In the genomic region with DNA sequence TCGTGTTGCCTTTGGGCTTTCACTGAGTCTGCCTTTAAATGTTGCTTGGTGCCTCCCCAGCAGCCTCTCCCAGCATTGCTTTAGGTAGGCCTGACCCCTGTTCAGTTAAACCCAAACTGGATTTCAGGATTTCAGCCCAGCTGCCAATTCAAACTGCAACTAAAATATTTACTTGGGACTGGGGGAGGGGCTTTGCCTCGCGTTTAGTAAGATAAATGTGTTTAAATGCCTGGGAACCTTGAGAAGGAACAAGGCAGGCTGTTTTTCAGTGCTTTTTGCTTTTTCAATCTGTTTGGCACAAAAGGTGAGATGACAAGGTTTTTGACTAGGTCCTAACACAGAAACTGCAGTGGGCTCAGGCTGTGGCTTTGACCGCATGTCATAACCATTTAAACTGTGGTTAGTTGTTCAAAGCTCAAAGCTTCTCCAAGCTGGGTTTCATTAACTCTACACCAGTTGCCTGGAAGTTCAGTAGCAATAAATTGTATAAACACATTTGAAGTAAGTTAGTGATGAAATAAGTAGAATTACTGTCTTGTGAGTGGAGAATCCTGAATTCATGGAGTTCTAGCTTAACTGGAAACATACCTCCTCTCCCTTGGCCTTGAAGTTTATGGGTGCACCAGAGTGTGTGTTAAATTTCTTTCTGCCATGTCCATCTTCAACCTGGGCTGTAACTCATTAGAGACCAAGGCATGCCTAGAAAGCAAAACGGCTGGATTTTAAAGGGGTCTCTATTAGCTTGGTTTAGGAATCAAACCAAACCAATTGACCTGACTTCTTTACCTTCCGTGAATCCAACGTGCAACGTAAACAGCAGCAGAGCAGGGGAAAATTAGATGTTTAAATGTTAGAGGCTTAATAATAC, we compare ENCODE assay signal across 1 cellular context.
TF ChIP-seq lines count a peak whose summit lies in the region.

No MANE protein-coding gene starts in this region.

TF ChIP-seq in PFSK-1, 5 proteins besides CTCF, POLR2A, EP300 and RAD21:
- TF ChIP-seq, protein P1, sequence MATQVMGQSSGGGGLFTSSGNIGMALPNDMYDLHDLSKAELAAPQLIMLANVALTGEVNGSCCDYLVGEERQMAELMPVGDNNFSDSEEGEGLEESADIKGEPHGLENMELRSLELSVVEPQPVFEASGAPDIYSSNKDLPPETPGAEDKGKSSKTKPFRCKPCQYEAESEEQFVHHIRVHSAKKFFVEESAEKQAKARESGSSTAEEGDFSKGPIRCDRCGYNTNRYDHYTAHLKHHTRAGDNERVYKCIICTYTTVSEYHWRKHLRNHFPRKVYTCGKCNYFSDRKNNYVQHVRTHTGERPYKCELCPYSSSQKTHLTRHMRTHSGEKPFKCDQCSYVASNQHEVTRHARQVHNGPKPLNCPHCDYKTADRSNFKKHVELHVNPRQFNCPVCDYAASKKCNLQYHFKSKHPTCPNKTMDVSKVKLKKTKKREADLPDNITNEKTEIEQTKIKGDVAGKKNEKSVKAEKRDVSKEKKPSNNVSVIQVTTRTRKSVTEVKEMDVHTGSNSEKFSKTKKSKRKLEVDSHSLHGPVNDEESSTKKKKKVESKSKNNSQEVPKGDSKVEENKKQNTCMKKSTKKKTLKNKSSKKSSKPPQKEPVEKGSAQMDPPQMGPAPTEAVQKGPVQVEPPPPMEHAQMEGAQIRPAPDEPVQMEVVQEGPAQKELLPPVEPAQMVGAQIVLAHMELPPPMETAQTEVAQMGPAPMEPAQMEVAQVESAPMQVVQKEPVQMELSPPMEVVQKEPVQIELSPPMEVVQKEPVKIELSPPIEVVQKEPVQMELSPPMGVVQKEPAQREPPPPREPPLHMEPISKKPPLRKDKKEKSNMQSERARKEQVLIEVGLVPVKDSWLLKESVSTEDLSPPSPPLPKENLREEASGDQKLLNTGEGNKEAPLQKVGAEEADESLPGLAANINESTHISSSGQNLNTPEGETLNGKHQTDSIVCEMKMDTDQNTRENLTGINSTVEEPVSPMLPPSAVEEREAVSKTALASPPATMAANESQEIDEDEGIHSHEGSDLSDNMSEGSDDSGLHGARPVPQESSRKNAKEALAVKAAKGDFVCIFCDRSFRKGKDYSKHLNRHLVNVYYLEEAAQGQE (IDR thresholded peaks at IDR 0.05; ENCODE audit: insufficient read depth in 1 of 2, low read depth in 2 of 2, low read length in 2 of 2), result no peak
- TF ChIP-seq POLR2AphosphoS5 (IDR thresholded peaks at IDR 0.05; ENCODE audit: low read depth, low read length), result 0 out of 2 replicates have a peak, but pooled peaks have one; percentile 34
- TF ChIP-seq SIN3A (IDR thresholded peaks at IDR 0.05; ENCODE audit: borderline replicate concordance, insufficient read depth, low read length), result 0 out of 2 replicates have a peak, but pooled peaks have one; percentile 40
- TF ChIP-seq FOXP2 (optimal IDR thresholded peaks at IDR 0.05; ENCODE audit: borderline replicate concordance, extremely low read depth, extremely low read length, insufficient read depth), result no peak
- TF ChIP-seq TAF1 (IDR thresholded peaks at IDR 0.05; ENCODE audit: borderline replicate concordance, insufficient read depth, low read length), result 0 out of 2 replicates have a peak, but pooled peaks have one; percentile 5
